ENCODE assay signal across 1 cellular context in the genomic region with DNA sequence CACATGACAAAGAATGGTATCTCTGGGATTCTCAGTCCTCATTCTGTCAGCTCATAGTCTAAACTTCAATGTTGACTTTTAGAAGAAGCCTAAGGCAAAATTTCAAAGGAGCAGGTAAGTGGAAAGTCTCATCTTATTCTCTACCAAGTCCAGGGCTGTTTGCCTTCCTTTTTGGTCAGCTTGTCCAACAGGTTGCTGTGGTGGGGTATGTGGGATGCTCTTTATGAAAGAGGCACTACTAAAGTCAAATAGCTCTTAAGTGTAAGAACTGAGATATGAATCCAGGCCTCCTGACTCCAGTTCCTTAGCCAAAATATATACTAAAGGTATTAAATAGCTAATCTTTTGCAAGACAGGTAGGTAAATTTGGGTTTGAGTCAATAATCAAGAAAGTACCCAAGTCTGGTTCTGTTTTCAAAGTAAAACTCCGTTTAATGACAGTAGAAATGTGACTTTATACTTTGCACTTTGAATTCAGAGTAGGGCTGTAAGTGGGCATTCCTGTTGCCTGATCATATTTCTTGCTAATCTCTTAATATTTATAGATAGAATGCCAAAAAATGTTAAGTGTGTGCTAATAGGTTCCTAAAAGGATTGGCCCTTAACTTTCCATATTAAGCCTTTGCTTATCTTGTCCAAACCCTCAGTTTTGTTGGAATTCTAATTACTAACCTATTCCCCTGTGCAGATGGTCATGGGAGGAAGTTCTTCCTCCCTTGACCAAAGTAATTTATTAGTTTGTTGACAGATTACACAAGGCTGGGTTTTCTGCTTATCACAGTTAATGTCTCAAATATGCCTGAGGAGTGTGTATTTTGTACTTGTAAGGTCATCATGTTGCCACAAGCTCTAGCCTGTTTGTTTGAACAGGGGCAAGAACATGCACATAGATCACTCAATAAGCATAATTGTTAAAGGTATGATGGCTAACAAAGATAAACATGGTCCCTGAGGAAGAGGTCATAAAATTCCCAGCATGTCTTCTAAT.
TF ChIP-seq lines count a peak whose summit lies in the region.

No MANE protein-coding gene starts in this region.

TF ChIP-seq in GM23338, 12 proteins besides CTCF, POLR2A, EP300 and RAD21 (continued from another document):
- TF ChIP-seq, protein P1, sequence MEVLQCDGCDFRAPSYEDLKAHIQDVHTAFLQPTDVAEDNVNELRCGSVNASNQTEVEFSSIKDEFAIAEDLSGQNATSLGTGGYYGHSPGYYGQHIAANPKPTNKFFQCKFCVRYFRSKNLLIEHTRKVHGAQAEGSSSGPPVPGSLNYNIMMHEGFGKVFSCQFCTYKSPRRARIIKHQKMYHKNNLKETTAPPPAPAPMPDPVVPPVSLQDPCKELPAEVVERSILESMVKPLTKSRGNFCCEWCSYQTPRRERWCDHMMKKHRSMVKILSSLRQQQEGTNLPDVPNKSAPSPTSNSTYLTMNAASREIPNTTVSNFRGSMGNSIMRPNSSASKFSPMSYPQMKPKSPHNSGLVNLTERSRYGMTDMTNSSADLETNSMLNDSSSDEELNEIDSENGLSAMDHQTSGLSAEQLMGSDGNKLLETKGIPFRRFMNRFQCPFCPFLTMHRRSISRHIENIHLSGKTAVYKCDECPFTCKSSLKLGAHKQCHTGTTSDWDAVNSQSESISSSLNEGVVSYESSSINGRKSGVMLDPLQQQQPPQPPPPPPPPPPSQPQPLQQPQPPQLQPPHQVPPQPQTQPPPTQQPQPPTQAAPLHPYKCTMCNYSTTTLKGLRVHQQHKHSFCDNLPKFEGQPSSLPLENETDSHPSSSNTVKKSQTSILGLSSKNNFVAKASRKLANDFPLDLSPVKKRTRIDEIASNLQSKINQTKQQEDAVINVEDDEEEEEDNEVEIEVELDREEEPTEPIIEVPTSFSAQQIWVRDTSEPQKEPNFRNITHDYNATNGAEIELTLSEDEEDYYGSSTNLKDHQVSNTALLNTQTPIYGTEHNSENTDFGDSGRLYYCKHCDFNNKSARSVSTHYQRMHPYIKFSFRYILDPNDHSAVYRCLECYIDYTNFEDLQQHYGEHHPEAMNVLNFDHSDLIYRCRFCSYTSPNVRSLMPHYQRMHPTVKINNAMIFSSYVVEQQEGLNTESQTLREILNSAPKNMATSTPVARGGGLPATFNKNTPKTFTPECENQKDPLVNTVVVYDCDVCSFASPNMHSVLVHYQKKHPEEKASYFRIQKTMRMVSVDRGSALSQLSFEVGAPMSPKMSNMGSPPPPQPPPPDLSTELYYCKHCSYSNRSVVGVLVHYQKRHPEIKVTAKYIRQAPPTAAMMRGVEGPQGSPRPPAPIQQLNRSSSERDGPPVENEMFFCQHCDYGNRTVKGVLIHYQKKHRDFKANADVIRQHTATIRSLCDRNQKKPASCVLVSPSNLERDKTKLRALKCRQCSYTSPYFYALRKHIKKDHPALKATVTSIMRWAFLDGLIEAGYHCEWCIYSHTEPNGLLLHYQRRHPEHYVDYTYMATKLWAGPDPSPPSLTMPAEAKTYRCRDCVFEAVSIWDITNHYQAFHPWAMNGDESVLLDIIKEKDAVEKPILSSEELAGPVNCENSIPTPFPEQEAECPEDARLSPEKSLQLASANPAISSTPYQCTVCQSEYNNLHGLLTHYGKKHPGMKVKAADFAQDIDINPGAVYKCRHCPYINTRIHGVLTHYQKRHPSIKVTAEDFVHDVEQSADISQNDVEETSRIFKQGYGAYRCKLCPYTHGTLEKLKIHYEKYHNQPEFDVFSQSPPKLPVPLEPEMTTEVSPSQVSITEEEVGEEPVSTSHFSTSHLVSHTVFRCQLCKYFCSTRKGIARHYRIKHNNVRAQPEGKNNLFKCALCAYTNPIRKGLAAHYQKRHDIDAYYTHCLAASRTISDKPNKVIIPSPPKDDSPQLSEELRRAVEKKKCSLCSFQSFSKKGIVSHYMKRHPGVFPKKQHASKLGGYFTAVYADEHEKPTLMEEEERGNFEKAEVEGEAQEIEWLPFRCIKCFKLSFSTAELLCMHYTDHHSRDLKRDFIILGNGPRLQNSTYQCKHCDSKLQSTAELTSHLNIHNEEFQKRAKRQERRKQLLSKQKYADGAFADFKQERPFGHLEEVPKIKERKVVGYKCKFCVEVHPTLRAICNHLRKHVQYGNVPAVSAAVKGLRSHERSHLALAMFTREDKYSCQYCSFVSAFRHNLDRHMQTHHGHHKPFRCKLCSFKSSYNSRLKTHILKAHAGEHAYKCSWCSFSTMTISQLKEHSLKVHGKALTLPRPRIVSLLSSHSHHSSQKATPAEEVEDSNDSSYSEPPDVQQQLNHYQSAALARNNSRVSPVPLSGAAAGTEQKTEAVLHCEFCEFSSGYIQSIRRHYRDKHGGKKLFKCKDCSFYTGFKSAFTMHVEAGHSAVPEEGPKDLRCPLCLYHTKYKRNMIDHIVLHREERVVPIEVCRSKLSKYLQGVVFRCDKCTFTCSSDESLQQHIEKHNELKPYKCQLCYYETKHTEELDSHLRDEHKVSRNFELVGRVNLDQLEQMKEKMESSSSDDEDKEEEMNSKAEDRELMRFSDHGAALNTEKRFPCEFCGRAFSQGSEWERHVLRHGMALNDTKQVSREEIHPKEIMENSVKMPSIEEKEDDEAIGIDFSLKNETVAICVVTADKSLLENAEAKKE (CRISPR knock-in tag; IDR thresholded peaks at IDR 0.05), result no peak
